ENCODE assay signal across 2 cellular contexts in the genomic region with DNA sequence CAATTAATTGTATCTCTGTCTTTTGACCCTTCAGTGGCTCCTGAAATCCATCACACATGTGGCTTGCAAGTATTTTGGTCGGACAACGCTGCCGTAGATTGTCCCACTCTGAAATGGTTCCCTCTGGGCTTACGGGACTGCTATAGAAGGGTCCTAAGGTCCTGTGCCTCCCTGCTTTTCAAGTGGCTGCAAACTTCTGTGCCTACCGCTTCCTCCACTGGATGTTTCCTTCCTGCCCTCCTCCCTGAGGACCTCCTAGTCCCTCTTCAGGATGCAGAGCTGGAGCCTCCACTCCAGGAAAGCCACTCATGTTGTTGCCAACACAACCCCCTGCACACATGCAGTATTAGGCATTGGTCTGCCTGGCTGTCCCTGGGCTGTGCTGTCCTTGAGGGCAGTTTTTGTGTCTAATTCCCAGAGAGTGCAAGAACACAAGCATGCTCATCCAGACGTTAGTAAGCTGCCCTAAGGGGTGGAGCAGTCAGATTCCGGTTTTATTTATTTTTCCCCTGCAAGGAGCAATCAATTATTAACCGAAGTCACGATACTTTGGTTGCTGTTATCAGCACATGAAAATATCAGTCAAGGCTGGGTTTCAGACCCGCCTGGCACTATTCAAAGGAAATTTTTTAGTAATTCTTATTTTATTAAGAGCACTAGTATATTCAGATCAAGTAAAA.
A peak's percentile ranks its signal among the peaks of the same experiment; 100 is the strongest.
TF ChIP-seq lines count a peak whose summit lies in the region.
"Not testable (repeated sequence)": the region's sequence is repeated elsewhere in the genome, so short reads cannot be mapped to it uniquely, and the experiment has no call there.

No MANE protein-coding gene starts in this region.

TF ChIP-seq in K562, 482 proteins besides CTCF, POLR2A, EP300 and RAD21 (continued from another document and continues in another):
- TF ChIP-seq, protein P1, sequence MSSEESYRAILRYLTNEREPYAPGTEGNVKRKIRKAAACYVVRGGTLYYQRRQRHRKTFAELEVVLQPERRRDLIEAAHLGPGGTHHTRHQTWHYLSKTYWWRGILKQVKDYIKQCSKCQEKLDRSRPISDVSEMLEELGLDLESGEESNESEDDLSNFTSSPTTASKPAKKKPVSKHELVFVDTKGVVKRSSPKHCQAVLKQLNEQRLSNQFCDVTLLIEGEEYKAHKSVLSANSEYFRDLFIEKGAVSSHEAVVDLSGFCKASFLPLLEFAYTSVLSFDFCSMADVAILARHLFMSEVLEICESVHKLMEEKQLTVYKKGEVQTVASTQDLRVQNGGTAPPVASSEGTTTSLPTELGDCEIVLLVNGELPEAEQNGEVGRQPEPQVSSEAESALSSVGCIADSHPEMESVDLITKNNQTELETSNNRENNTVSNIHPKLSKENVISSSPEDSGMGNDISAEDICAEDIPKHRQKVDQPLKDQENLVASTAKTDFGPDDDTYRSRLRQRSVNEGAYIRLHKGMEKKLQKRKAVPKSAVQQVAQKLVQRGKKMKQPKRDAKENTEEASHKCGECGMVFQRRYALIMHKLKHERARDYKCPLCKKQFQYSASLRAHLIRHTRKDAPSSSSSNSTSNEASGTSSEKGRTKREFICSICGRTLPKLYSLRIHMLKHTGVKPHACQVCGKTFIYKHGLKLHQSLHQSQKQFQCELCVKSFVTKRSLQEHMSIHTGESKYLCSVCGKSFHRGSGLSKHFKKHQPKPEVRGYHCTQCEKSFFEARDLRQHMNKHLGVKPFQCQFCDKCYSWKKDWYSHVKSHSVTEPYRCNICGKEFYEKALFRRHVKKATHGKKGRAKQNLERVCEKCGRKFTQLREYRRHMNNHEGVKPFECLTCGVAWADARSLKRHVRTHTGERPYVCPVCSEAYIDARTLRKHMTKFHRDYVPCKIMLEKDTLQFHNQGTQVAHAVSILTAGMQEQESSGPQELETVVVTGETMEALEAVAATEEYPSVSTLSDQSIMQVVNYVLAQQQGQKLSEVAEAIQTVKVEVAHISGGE (CRISPR knock-in tag; IDR thresholded peaks at IDR 0.05) = peak in 2 of 3 experiments; percentile 78 to 94; a peak in 3 of 6 replicates
- TF ChIP-seq DIDO1 (tag; IDR thresholded peaks at IDR 0.05; ENCODE audit: low read depth) (peak; percentile 95), ZNF133 (CRISPR knock-in tag; IDR thresholded peaks at IDR 0.05) (0 out of 2 replicates have a peak, but pooled peaks have one; percentile 41), ETV1 (tag; conservative IDR thresholded peaks at IDR 0.05; ENCODE audit: low read depth) (0 out of 2 replicates have a peak, but pooled peaks have one; percentile 34), MTA3 (IDR thresholded peaks at IDR 0.05; ENCODE audit: borderline replicate concordance) (peak; percentile 72; the same call in 1 of the 2 replicates), C11orf30 (IDR thresholded peaks at IDR 0.05; ENCODE audit: low read depth) (peak; percentile 54), DMBX1 (CRISPR knock-in tag; IDR thresholded peaks at IDR 0.05; ENCODE audit: borderline replicate concordance) (peak; percentile 66; the same call in 1 of the 2 replicates)
- TF ChIP-seq, protein P2, sequence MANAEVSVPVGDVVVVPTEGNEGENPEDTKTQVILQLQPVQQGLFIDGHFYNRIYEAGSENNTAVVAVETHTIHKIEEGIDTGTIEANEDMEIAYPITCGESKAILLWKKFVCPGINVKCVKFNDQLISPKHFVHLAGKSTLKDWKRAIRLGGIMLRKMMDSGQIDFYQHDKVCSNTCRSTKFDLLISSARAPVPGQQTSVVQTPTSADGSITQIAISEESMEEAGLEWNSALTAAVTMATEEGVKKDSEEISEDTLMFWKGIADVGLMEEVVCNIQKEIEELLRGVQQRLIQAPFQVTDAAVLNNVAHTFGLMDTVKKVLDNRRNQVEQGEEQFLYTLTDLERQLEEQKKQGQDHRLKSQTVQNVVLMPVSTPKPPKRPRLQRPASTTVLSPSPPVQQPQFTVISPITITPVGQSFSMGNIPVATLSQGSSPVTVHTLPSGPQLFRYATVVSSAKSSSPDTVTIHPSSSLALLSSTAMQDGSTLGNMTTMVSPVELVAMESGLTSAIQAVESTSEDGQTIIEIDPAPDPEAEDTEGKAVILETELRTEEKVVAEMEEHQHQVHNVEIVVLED (CRISPR knock-in tag; IDR thresholded peaks at IDR 0.05) = peak; percentile 34; the same call in 1 of the 2 replicates

TF ChIP-seq in HepG2, 621 proteins besides CTCF, POLR2A, EP300 and RAD21 (continued from another document and continues in another):
- TF ChIP-seq ZNF670 (CRISPR knock-in tag; IDR thresholded peaks at IDR 0.05; ENCODE audit: borderline replicate concordance) = peak; percentile 64; the same call in 1 of the 2 replicates
- TF ChIP-seq, protein P3, sequence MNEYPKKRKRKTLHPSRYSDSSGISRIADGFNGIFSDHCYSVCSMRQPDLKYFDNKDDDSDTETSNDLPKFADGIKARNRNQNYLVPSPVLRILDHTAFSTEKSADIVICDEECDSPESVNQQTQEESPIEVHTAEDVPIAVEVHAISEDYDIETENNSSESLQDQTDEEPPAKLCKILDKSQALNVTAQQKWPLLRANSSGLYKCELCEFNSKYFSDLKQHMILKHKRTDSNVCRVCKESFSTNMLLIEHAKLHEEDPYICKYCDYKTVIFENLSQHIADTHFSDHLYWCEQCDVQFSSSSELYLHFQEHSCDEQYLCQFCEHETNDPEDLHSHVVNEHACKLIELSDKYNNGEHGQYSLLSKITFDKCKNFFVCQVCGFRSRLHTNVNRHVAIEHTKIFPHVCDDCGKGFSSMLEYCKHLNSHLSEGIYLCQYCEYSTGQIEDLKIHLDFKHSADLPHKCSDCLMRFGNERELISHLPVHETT (CRISPR knock-in tag; conservative IDR thresholded peaks at IDR 0.05) = peak; percentile 85
- TF ChIP-seq ZNF792 (CRISPR knock-in tag; IDR thresholded peaks at IDR 0.05) = peak; percentile 74; the same call in 1 of the 2 replicates
- peak; percentile 73 for TF ChIP-seq ZBTB38 (CRISPR knock-in tag; IDR thresholded peaks at IDR 0.05)
- peak; percentile 76; the same call in 1 of the 2 replicates for TF ChIP-seq ZMYM3 (CRISPR knock-in tag; IDR thresholded peaks at IDR 0.05)
- TF ChIP-seq, protein P4, sequence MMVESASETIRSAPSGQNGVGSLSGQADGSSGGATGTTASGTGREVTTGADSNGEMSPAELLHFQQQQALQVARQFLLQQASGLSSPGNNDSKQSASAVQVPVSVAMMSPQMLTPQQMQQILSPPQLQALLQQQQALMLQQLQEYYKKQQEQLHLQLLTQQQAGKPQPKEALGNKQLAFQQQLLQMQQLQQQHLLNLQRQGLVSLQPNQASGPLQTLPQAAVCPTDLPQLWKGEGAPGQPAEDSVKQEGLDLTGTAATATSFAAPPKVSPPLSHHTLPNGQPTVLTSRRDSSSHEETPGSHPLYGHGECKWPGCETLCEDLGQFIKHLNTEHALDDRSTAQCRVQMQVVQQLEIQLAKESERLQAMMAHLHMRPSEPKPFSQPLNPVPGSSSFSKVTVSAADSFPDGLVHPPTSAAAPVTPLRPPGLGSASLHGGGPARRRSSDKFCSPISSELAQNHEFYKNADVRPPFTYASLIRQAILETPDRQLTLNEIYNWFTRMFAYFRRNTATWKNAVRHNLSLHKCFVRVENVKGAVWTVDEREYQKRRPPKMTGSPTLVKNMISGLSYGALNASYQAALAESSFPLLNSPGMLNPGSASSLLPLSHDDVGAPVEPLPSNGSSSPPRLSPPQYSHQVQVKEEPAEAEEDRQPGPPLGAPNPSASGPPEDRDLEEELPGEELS (CRISPR knock-in tag; IDR thresholded peaks at IDR 0.05) = peak; percentile 66
- peak; percentile 65; the same call in 1 of the 2 replicates for TF ChIP-seq YEATS4 (CRISPR knock-in tag; IDR thresholded peaks at IDR 0.05; ENCODE audit: borderline replicate concordance)
- TF ChIP-seq, protein P5, sequence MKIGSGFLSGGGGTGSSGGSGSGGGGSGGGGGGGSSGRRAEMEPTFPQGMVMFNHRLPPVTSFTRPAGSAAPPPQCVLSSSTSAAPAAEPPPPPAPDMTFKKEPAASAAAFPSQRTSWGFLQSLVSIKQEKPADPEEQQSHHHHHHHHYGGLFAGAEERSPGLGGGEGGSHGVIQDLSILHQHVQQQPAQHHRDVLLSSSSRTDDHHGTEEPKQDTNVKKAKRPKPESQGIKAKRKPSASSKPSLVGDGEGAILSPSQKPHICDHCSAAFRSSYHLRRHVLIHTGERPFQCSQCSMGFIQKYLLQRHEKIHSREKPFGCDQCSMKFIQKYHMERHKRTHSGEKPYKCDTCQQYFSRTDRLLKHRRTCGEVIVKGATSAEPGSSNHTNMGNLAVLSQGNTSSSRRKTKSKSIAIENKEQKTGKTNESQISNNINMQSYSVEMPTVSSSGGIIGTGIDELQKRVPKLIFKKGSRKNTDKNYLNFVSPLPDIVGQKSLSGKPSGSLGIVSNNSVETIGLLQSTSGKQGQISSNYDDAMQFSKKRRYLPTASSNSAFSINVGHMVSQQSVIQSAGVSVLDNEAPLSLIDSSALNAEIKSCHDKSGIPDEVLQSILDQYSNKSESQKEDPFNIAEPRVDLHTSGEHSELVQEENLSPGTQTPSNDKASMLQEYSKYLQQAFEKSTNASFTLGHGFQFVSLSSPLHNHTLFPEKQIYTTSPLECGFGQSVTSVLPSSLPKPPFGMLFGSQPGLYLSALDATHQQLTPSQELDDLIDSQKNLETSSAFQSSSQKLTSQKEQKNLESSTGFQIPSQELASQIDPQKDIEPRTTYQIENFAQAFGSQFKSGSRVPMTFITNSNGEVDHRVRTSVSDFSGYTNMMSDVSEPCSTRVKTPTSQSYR (CRISPR knock-in tag; IDR thresholded peaks at IDR 0.05; ENCODE audit: borderline replicate concordance) = peak; percentile 58; the same call in 1 of the 2 replicates
- peak; percentile 44; the same call in 1 of the 2 replicates for TF ChIP-seq TSC22D2 (CRISPR knock-in tag; IDR thresholded peaks at IDR 0.05; ENCODE audit: borderline replicate concordance)
- peak; percentile 92 for TF ChIP-seq IRF2 (CRISPR knock-in tag; IDR thresholded peaks at IDR 0.05)
- TF ChIP-seq CBX5 (CRISPR knock-in tag; IDR thresholded peaks at IDR 0.05; ENCODE audit: borderline replicate concordance) = peak; percentile 80; the same call in 1 of the 2 replicates
- TF ChIP-seq, protein P6, sequence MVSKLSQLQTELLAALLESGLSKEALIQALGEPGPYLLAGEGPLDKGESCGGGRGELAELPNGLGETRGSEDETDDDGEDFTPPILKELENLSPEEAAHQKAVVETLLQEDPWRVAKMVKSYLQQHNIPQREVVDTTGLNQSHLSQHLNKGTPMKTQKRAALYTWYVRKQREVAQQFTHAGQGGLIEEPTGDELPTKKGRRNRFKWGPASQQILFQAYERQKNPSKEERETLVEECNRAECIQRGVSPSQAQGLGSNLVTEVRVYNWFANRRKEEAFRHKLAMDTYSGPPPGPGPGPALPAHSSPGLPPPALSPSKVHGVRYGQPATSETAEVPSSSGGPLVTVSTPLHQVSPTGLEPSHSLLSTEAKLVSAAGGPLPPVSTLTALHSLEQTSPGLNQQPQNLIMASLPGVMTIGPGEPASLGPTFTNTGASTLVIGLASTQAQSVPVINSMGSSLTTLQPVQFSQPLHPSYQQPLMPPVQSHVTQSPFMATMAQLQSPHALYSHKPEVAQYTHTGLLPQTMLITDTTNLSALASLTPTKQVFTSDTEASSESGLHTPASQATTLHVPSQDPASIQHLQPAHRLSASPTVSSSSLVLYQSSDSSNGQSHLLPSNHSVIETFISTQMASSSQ (IDR thresholded peaks at IDR 0.05; ENCODE audit: low read depth) = peak; percentile 76
- TF ChIP-seq, protein P6 (CRISPR knock-in tag; IDR thresholded peaks at IDR 0.05; ENCODE audit: borderline replicate concordance) = peak; percentile 84
- peak; percentile 82 for TF ChIP-seq SP5 (CRISPR knock-in tag; IDR thresholded peaks at IDR 0.05; ENCODE audit: borderline replicate concordance, low read depth)
- 0 out of 2 replicates have a peak, but pooled peaks have one; percentile 20 for TF ChIP-seq ATAD3A (CRISPR knock-in tag; IDR thresholded peaks at IDR 0.05)
- peak; percentile 47; the same call in 1 of the 2 replicates for TF ChIP-seq ZFY (CRISPR knock-in tag; IDR thresholded peaks at IDR 0.05)
- TF ChIP-seq, protein P7, sequence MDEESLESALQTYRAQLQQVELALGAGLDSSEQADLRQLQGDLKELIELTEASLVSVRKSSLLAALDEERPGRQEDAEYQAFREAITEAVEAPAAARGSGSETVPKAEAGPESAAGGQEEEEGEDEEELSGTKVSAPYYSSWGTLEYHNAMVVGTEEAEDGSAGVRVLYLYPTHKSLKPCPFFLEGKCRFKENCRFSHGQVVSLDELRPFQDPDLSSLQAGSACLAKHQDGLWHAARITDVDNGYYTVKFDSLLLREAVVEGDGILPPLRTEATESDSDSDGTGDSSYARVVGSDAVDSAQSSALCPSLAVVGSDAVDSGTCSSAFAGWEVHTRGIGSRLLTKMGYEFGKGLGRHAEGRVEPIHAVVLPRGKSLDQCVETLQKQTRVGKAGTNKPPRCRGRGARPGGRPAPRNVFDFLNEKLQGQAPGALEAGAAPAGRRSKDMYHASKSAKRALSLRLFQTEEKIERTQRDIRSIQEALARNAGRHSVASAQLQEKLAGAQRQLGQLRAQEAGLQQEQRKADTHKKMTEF (CRISPR knock-in tag; IDR thresholded peaks at IDR 0.05) = peak; percentile 80
- peak; percentile 73 for TF ChIP-seq ZNF264 (CRISPR knock-in tag; IDR thresholded peaks at IDR 0.05)
- 0 out of 2 replicates have a peak, but pooled peaks have one; percentile 77 for TF ChIP-seq KAT7 (CRISPR knock-in tag; IDR thresholded peaks at IDR 0.05; ENCODE audit: borderline replicate concordance)
- TF ChIP-seq, protein P8, sequence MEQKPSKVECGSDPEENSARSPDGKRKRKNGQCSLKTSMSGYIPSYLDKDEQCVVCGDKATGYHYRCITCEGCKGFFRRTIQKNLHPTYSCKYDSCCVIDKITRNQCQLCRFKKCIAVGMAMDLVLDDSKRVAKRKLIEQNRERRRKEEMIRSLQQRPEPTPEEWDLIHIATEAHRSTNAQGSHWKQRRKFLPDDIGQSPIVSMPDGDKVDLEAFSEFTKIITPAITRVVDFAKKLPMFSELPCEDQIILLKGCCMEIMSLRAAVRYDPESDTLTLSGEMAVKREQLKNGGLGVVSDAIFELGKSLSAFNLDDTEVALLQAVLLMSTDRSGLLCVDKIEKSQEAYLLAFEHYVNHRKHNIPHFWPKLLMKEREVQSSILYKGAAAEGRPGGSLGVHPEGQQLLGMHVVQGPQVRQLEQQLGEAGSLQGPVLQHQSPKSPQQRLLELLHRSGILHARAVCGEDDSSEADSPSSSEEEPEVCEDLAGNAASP (CRISPR knock-in tag; IDR thresholded peaks at IDR 0.05; ENCODE audit: borderline replicate concordance) = peak; percentile 31; the same call in 1 of the 2 replicates
- peak; percentile 66; the same call in 1 of the 2 replicates for TF ChIP-seq CREM (IDR thresholded peaks at IDR 0.05)
- TF ChIP-seq CREM (CRISPR knock-in tag; IDR thresholded peaks at IDR 0.05) = not testable (repeated sequence)
- TF ChIP-seq PITX1 (CRISPR knock-in tag; IDR thresholded peaks at IDR 0.05) = peak; percentile 50; the same call in 1 of the 2 replicates
